ENCODE assay signal across 11 cellular contexts in genomic region chr19:16456652-16457194, GRCh38. TPM values are rescaled to one million over a fixed set of nuclear protein-coding genes. Genes with fewer than 3 reads are reported as not detected.
DNase-seq lines count a peak whose midpoint lies in the region; ATAC-seq and TF ChIP-seq lines count a peak whose summit lies in the region.
"Had no signal": no experiment of that assay in that cellular context is flagged by ENCODE, and none has a peak within 500 bp of the region (broad histone marks: within the 10 kb centered on the region; RNA-seq: fewer than 3 reads in every experiment).

No MANE protein-coding gene starts in this region.

- no peak overlapping the region for H3K9ac ChIP-seq in colonic mucosa (ENCODE audit: low read depth in 2 of 2, low read length in 2 of 2)

- intact Hi-C loops in colonic mucosa (cut with DNase I): no loop called here

- CTCF ChIA-PET in AG04450 (lab: Charles Lee): no interaction called here

- TF ChIP-seq CTCF in AG04450 (IDR thresholded peaks at IDR 0.05; ENCODE audit: low read depth, low read length): no peak
- TF ChIP-seq CTCF in HFFc6 (IDR thresholded peaks at IDR 0.05): no peak
- TF ChIP-seq CTCF in chondrocyte (IDR thresholded peaks at IDR 0.05): no peak
- no peak for TF ChIP-seq CTCF in nephron (IDR thresholded peaks at IDR 0.05; ENCODE audit: unreplicated experiment in 3 of 3)
- no peak for TF ChIP-seq CTCF in colonic mucosa (IDR thresholded peaks at IDR 0.05)

- no peaks in the 10 kb centered on the region; the same call in 1 of the 2 replicates for H3K27me3 Mint-ChIP-seq in HFFc6 (ENCODE audit: insufficient read depth)
- no peaks in the 10 kb centered on the region for H3K27me3 Mint-ChIP-seq in chondrocyte (ENCODE audit: low read depth)
- H3K27me3 Mint-ChIP-seq in nephron (ENCODE audit: low read depth): no peaks in the 10 kb centered on the region

- peak overlapping the region; percentile 21 for H3K27ac ChIP-seq in AG04450 (ENCODE audit: low read depth, low read length)
- no peak overlapping the region for H3K27ac ChIP-seq in colonic mucosa

- no peaks in the 10 kb centered on the region for H3K9me3 Mint-ChIP-seq in HFFc6
- no peaks in the 10 kb centered on the region for H3K9me3 Mint-ChIP-seq in chondrocyte (ENCODE audit: low read depth)
- no peaks in the 10 kb centered on the region for H3K9me3 Mint-ChIP-seq in nephron

- POLR2A ChIA-PET in AG04450 (lab: Yijun Ruan, JAX): no interaction called here

- no peaks in the 10 kb centered on the region for H3K36me3 ChIP-seq in colonic mucosa

- H3K4me3 Mint-ChIP-seq in HFFc6 (peak overlapping the region; percentile 78), chondrocyte (ENCODE audit: unreplicated experiment) (peak overlapping the region; percentile 14), nephron (peak overlapping the region; percentile 15 to 46 (median 25))

- H3K9me3 ChIP-seq in AG04450 (ENCODE audit: control insufficient read depth, insufficient read depth, low read length): no peaks in the 10 kb centered on the region
- H3K9me3 ChIP-seq in colonic mucosa: no peaks in the 10 kb centered on the region

- peaks cover 3% of the 10 kb centered on the region for H3K4me1 ChIP-seq in colonic mucosa

- ATAC-seq in GM18873 (IDR thresholded peaks at IDR 0.05; ENCODE audit: low FRiP score, unreplicated experiment): no peak

- DNase-seq in AG04450 (ENCODE audit: low read depth, low spot score) (no peak), HFFc6 (no peak), chondrocyte (ENCODE audit: low spot score) (no peak), colonic mucosa (no peak), DMS 273 treated with DMSO at 0.1 percent for 48 hours (lab: John Stamatoyannopoulos, UW) (no peak)
- DNase-seq in activated CD4-positive, CD25-positive, alpha-beta regulatory T cell (lab: John Stamatoyannopoulos, UW): no peak
- DNase-seq: effector CD4-positive, alpha-beta T cell; NCI-H510A treated with DMSO at 0.1 percent for 48 hours had no signal

- peak overlapping the region; percentile 42; the same call in 1 of the 2 replicates for H3K27ac Mint-ChIP-seq in HFFc6
- peak overlapping the region; percentile 68 for H3K27ac Mint-ChIP-seq in chondrocyte (ENCODE audit: unreplicated experiment)
- H3K27ac Mint-ChIP-seq in nephron: peak overlapping the region; percentile 39 to 79 (median 73)

- H3K4me1 Mint-ChIP-seq in HFFc6 (ENCODE audit: low read depth) (peaks cover 40% of the 10 kb centered on the region), chondrocyte (ENCODE audit: low read depth) (peaks cover 55% of the 10 kb centered on the region), nephron (peaks cover 53% of the 10 kb centered on the region)

- H3K4me3 ChIP-seq in AG04450 (ENCODE audit: low read depth, low read length) (peak overlapping the region; percentile 15; the same call in 1 of the 2 replicates), colonic mucosa (no peak overlapping the region)

- H3K27me3 ChIP-seq in AG04450 (ENCODE audit: control insufficient read depth, insufficient read depth, low read length) (no peaks in the 10 kb centered on the region), colonic mucosa (no peaks in the 10 kb centered on the region)

- H3K36me3 Mint-ChIP-seq in HFFc6 (ENCODE audit: low read depth) (no peaks in the 10 kb centered on the region), chondrocyte (ENCODE audit: low read depth) (no peaks in the 10 kb centered on the region), nephron (ENCODE audit: low read depth) (no peaks in the 10 kb centered on the region)

RNA-seq across cellular contexts. Expression of gene EPS15L1, which starts 15.0 kb away (rescaled TPM):
- 14.4 and 14.7 TPM in 2 replicates for polyA plus RNA-seq in AG04450 (2011; rRNA removed)
- 24.5 and 30.5 TPM in 2 replicates for polyA minus RNA-seq in AG04450 (2011; rRNA and poly(A)+ RNA removed)
- 10 to 100 TPM; 27.3 to 29.6 (median 28.4) TPM for total RNA-seq in HFFc6 (2021; fragmentation: NEBNext Ultra II Directional; extraction: Animal tissue kit (Norgen Biotek cat#: 25700))
- 34.4 to 36.5 TPM (median 36.1 TPM) in 3 replicates for total RNA-seq in chondrocyte
- 10 to 100 TPM; 33.4 to 46.0 TPM for total RNA-seq in colonic mucosa

RNA-seq across cellular contexts. Expression of gene CALR3, which starts 39.2 kb away (rescaled TPM):
- polyA plus RNA-seq in AG04450 (2011; rRNA removed): not detected in 2 replicates
- polyA minus RNA-seq in AG04450 (2011; rRNA and poly(A)+ RNA removed): not detected in 2 replicates
- total RNA-seq in HFFc6 (2021; fragmentation: NEBNext Ultra II Directional; extraction: Animal tissue kit (Norgen Biotek cat#: 25700)): not detected
- total RNA-seq in chondrocyte: not detected in 3 replicates
- total RNA-seq in colonic mucosa: not detected
- polyA plus RNA-seq: neural cell had no signal

RNA-seq across cellular contexts. Expression of gene C19orf44, which starts 39.5 kb away (rescaled TPM):
- 1.8 and 2.3 TPM in 2 replicates for polyA plus RNA-seq in AG04450 (2011; rRNA removed)
- 2.2 and 3.4 TPM in 2 replicates for polyA minus RNA-seq in AG04450 (2011; rRNA and poly(A)+ RNA removed)
- total RNA-seq in HFFc6 (2021; fragmentation: NEBNext Ultra II Directional; extraction: Animal tissue kit (Norgen Biotek cat#: 25700)): 1 to 10 TPM; 2.9 to 4.7 (median 3.7) TPM
- total RNA-seq in chondrocyte (3.1 to 5.8 TPM (median 3.2 TPM) in 3 replicates), colonic mucosa (1 to 10 TPM; 2.4 to 3.2 TPM)

Comparison
In these comparisons a context has a peak if more than half of its experiments do, and no peak if none do; other contexts are left out.
1. H3K4me3 Mint-ChIP-seq: peak in every context shown above with its lines; median percentile 78 in HFFc6; 25 in nephron; 14 in chondrocyte.